1 cellular context compared by ENCODE assay signal in the genomic region with DNA sequence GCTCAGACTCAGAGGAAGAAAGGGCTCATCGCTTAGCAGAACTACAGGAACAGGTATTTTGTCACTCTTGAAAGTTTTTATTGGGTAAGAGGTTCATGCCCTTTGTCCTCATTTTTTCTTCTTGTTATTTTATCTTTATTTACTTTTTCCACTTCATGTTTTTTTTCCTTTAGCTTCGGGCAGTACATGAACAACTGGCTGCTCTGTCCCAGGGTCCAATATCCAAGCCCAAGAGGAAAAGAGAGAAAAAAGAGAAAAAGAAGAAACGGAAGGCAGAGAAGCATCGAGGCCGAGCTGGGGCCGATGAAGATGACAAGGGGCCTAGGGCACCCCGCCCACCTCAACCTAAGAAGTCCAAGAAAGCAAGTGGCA.
TF ChIP-seq lines count a peak whose summit lies in the region.

No MANE protein-coding gene starts in this region.

TF ChIP-seq in IMR-90, 13 proteins besides CTCF, POLR2A, EP300 and RAD21:
- TF ChIP-seq, protein P1, sequence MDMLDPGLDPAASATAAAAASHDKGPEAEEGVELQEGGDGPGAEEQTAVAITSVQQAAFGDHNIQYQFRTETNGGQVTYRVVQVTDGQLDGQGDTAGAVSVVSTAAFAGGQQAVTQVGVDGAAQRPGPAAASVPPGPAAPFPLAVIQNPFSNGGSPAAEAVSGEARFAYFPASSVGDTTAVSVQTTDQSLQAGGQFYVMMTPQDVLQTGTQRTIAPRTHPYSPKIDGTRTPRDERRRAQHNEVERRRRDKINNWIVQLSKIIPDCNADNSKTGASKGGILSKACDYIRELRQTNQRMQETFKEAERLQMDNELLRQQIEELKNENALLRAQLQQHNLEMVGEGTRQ (IDR thresholded peaks at IDR 0.05; ENCODE audit: low read depth, low read length), result no peak
- TF ChIP-seq, protein P2, sequence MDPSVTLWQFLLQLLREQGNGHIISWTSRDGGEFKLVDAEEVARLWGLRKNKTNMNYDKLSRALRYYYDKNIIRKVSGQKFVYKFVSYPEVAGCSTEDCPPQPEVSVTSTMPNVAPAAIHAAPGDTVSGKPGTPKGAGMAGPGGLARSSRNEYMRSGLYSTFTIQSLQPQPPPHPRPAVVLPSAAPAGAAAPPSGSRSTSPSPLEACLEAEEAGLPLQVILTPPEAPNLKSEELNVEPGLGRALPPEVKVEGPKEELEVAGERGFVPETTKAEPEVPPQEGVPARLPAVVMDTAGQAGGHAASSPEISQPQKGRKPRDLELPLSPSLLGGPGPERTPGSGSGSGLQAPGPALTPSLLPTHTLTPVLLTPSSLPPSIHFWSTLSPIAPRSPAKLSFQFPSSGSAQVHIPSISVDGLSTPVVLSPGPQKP (IDR thresholded peaks at IDR 0.05; ENCODE audit: borderline replicate concordance, low read depth, low read length), result no peak
- TF ChIP-seq CHD1 (IDR thresholded peaks at IDR 0.05; ENCODE audit: low read depth, low read length) (no peak), RFX5 (IDR thresholded peaks at IDR 0.05; ENCODE audit: low read depth, low read length) (no peak), MAZ (IDR thresholded peaks at IDR 0.05; ENCODE audit: borderline replicate concordance, low read depth, low read length) (no peak), SMC3 (IDR thresholded peaks at IDR 0.05; ENCODE audit: low read depth, low read length) (no peak), NFE2L2 (IDR thresholded peaks at IDR 0.05; ENCODE audit: low read depth, low read length) (no peak), FOS (IDR thresholded peaks at IDR 0.05; ENCODE audit: low read depth, low read length) (no peak), MXI1 (IDR thresholded peaks at IDR 0.05; ENCODE audit: borderline replicate concordance, low read depth, low read length) (no peak), BHLHE40 (IDR thresholded peaks at IDR 0.05; ENCODE audit: low read depth, low read length) (no peak), MAFK (IDR thresholded peaks at IDR 0.05; ENCODE audit: low read depth, low read length) (no peak), CEBPB (IDR thresholded peaks at IDR 0.05; ENCODE audit: low read depth, low read length) (no peak), RCOR1 (IDR thresholded peaks at IDR 0.05; ENCODE audit: insufficient replicate concordance, low read length) (no peak)
